ENCODE assay signal across 17 cellular contexts in the genomic region with DNA sequence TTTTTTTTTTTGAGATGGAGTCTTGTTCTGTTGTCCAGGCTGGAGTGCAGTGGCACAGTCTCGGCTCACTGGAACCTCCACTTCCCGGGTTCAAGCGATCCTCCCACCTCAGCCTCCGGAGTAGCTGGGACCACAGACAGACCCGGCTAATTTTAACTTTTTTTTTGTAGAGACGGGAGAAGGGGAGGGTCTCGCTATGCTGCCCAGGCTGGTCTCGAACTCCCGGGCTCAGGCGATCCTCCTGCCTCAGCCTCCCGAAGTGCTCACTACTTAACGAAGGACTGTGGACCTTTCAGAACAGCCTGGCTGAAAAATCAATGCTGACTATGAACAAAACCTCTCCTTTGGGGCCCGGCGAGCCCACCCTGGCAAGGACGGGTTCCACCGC. TPM values are rescaled to one million over a fixed set of nuclear protein-coding genes. Genes with fewer than 3 reads are reported as not detected.
A peak's percentile ranks its signal among the peaks of the same experiment; 100 is the strongest.
DNase-seq lines count a peak whose midpoint lies in the region; ATAC-seq and TF ChIP-seq lines count a peak whose summit lies in the region.
"Had no signal": no experiment of that assay in that cellular context is flagged by ENCODE, and none has a peak within 500 bp of the region (broad histone marks: within the 10 kb centered on the region; RNA-seq: fewer than 3 reads in every experiment).

No MANE protein-coding gene starts in this region.

- peaks cover 4% of the 10 kb centered on the region for H3K4me1 ChIP-seq in cardiac muscle cell (ENCODE audit: low read depth)
- H3K4me1 ChIP-seq in trophoblast cell (ENCODE audit: control insufficient read depth in 1 of 2, insufficient read depth in 2 of 2, low read length in 2 of 2): peaks cover 5 to 16% of the 10 kb centered on the region in 2 experiments
- H3K4me1 ChIP-seq in uterus: peaks cover 0 to 8% of the 10 kb centered on the region in 2 donors

- peaks cover 9% of the 10 kb centered on the region for H3K36me3 Mint-ChIP-seq in glutamatergic neuron (ENCODE audit: unreplicated experiment)

- H3K9me3 ChIP-seq in cardiac muscle cell (ENCODE audit: low read depth) (no peaks in the 10 kb centered on the region), trophoblast cell (ENCODE audit: insufficient read depth, low read depth, low read length) (peaks cover 7% of the 10 kb centered on the region), uterus (no peaks in the 10 kb centered on the region)
- H3K9me3 ChIP-seq: Peyer's patch had no signal

- H3K4me3 ChIP-seq in cardiac muscle cell (peak overlapping the region; percentile 65), trophoblast cell (ENCODE audit: low read depth, low read length) (peak overlapping the region; percentile 65), uterus (peak overlapping the region; percentile 26 to 43)

- peaks cover 11% of the 10 kb centered on the region for H3K27me3 Mint-ChIP-seq in glutamatergic neuron (ENCODE audit: unreplicated experiment)

- peak overlapping the region; percentile 65 for H3K4me2 ChIP-seq in trophoblast cell (ENCODE audit: low read length)

- intact Hi-C loops in Right ventricle myocardium superior (cut with DNase I) (no loop called here), uterus (cut with DNase I; ENCODE audit: low total_unique reads) (no loop called here)

- H3K27ac Mint-ChIP-seq in glutamatergic neuron (ENCODE audit: unreplicated experiment): no peak overlapping the region
- H3K27ac Mint-ChIP-seq: activated CD4-positive, alpha-beta memory T cell treated with anti-CD3 and anti-CD28 coated beads, Interleukin-2, amount 10 ng/mL, durations not matched to agents 7 days and 5 days; stimulated activated naive CD8-positive, alpha-beta T cell treated with anti-CD3 and anti-CD28 coated beads, Interleukin-15, amount 100 ng/mL, for 72 hours had no signal

- no CpG with 5 or more reads among the region's 16 CpGs for WGBS in trophoblast cell (ENCODE audit: extremely low coverage, insufficient coverage, insufficient read length)

- peaks cover 56% of the 10 kb centered on the region for H3K27me3 ChIP-seq in cardiac muscle cell
- H3K27me3 ChIP-seq in trophoblast cell (ENCODE audit: insufficient read depth, low read length): peaks cover 24% of the 10 kb centered on the region
- no peaks in the 10 kb centered on the region for H3K27me3 ChIP-seq in uterus
- H3K27me3 ChIP-seq: Peyer's patch had no signal

- H3K4me1 Mint-ChIP-seq in glutamatergic neuron (ENCODE audit: low read depth, unreplicated experiment): peaks cover 6% of the 10 kb centered on the region

- no peak overlapping the region for H3K23ac ChIP-seq in trophoblast cell (ENCODE audit: low read length)

- H3K36me3 ChIP-seq in cardiac muscle cell (no peaks in the 10 kb centered on the region), trophoblast cell (ENCODE audit: control insufficient read depth in 1 of 2, insufficient read depth in 2 of 2, low read length in 2 of 2) (no peaks in the 10 kb centered on the region), uterus (no peaks in the 10 kb centered on the region)
- H3K36me3 ChIP-seq: Peyer's patch had no signal

- peak overlapping the region; percentile 78 for H2AFZ ChIP-seq in trophoblast cell (ENCODE audit: insufficient read depth, low read length, poor library complexity)

- H4K8ac ChIP-seq in trophoblast cell (ENCODE audit: low read depth, low read length): no peak overlapping the region

- ATAC-seq in Right ventricle myocardium superior (ENCODE audit: poor library complexity): no peak
- ATAC-seq in HG03432 (IDR thresholded peaks at IDR 0.05; ENCODE audit: unreplicated experiment): no peak

- H3K9me3 Mint-ChIP-seq in glutamatergic neuron (ENCODE audit: unreplicated experiment): peaks cover 2% of the 10 kb centered on the region
- H3K9me3 Mint-ChIP-seq: activated CD4-positive, alpha-beta memory T cell treated with anti-CD3 and anti-CD28 coated beads, Interleukin-2, amount 10 ng/mL, durations not matched to agents 7 days and 5 days; stimulated activated naive CD8-positive, alpha-beta T cell treated with anti-CD3 and anti-CD28 coated beads, Interleukin-15, amount 100 ng/mL, for 72 hours had no signal

- H2BK12ac ChIP-seq in trophoblast cell (ENCODE audit: low read length): no peak overlapping the region

- TF ChIP-seq POLR2A in uterus (IDR thresholded peaks at IDR 0.05): no peak

- H2BK5ac ChIP-seq in trophoblast cell (ENCODE audit: low read depth, low read length, poor library complexity): no peak overlapping the region

- DNase-seq in cardiac muscle cell (ENCODE audit: low read depth in 1 of 2, low spot score in 1 of 2) (no peak), Right ventricle myocardium superior (no peak), glutamatergic neuron (no peak), trophoblast cell (no peak), uterus (no peak), 8988T (no peak), islet precursor cell (no peak)
- DNase-seq: ACHN; activated CD4-positive, alpha-beta memory T cell treated with anti-CD3 and anti-CD28 coated beads, Interleukin-2, amount 10 ng/mL, durations not matched to agents 7 days and 5 days; activated naive CD4-positive, alpha-beta T cell; left colon; NCI-H1048; NCI-H446; Peyer's patch; stimulated activated naive CD8-positive, alpha-beta T cell treated with anti-CD3 and anti-CD28 coated beads, Interleukin-15, amount 100 ng/mL, for 72 hours had no signal

- H3K79me1 ChIP-seq in trophoblast cell (ENCODE audit: low read length): no peaks in the 10 kb centered on the region

- no peak overlapping the region for H3K18ac ChIP-seq in trophoblast cell (ENCODE audit: low read length)

- H4K12ac ChIP-seq in trophoblast cell (ENCODE audit: low read depth, low read length): no peak overlapping the region

- H3K27ac ChIP-seq in cardiac muscle cell (no peak overlapping the region), trophoblast cell (ENCODE audit: low read depth, low read length) (no peak overlapping the region), uterus (peak overlapping the region in 1 of 2 donors; percentile 0)
- H3K27ac ChIP-seq: Peyer's patch had no signal

- no peaks in the 10 kb centered on the region for H3K79me2 ChIP-seq in trophoblast cell (ENCODE audit: control insufficient read depth, insufficient read depth, low read length, poor library complexity)

- no peak overlapping the region for H3K4ac ChIP-seq in trophoblast cell (ENCODE audit: low read depth, low read length)

- no peak overlapping the region for H3K14ac ChIP-seq in trophoblast cell (ENCODE audit: low read length)

- H4K91ac ChIP-seq in trophoblast cell (ENCODE audit: low read depth, low read length): no peak overlapping the region

- H2BK120ac ChIP-seq in trophoblast cell (ENCODE audit: insufficient read depth, low read length, poor library complexity): no peak overlapping the region

- peak overlapping the region; percentile 52 for H3K4me3 Mint-ChIP-seq in glutamatergic neuron (ENCODE audit: unreplicated experiment)
- H3K4me3 Mint-ChIP-seq: activated CD4-positive, alpha-beta memory T cell treated with anti-CD3 and anti-CD28 coated beads, Interleukin-2, amount 10 ng/mL, durations not matched to agents 7 days and 5 days had no signal

- H2AK5ac ChIP-seq in trophoblast cell (ENCODE audit: low read length): no peak overlapping the region

- no peak overlapping the region for H3K9ac ChIP-seq in trophoblast cell (ENCODE audit: low read length)

- TF ChIP-seq CTCF in cardiac muscle cell (IDR thresholded peaks at IDR 0.05; ENCODE audit: low read depth, low read length): no peak
- TF ChIP-seq CTCF in glutamatergic neuron (IDR thresholded peaks at IDR 0.05; ENCODE audit: partially characterized antibody, unreplicated experiment): no peak
- TF ChIP-seq CTCF in uterus (IDR thresholded peaks at IDR 0.05): no peak

RNA-seq across cellular contexts. Expression of gene SLC6A12, which starts 10.9 kb away (rescaled TPM):
- 0.33 and 0.63 TPM in 2 replicates for total RNA-seq in cardiac muscle cell
- 0.24 and 0.52 TPM in 2 replicates for polyA plus RNA-seq in cardiac muscle cell
- 0.86 TPM for total RNA-seq in Right ventricle myocardium superior
- total RNA-seq in glutamatergic neuron (ENCODE audit: unreplicated experiment): 0.64 TPM
- 0.29 and 0.36 TPM in 2 replicates for polyA plus RNA-seq in trophoblast cell (2013)
- total RNA-seq in uterus: 1 to 10 TPM in 1 of 4 donors, under 1 TPM in 1, not detected in 2; 0.28 to 2.4 TPM
- total RNA-seq: activated CD4-positive, alpha-beta memory T cell treated with anti-CD3 and anti-CD28 coated beads, Interleukin-2, amount 10 ng/mL, durations not matched to agents 7 days and 5 days; HT-29 had no signal

RNA-seq across cellular contexts. Expression of gene SLC6A13, which starts 59.6 kb away (rescaled TPM):
- total RNA-seq in cardiac muscle cell: 2.2 and 2.3 TPM in 2 replicates
- polyA plus RNA-seq in cardiac muscle cell: 0.34 and 3.8 TPM in 2 replicates
- 3.3 TPM for total RNA-seq in Right ventricle myocardium superior
- total RNA-seq in glutamatergic neuron (ENCODE audit: unreplicated experiment): 0.91 TPM
- polyA plus RNA-seq in trophoblast cell (2013): 0.21 and 0.26 TPM in 2 replicates
- 1 to 10 TPM in 1 of 4 donors, under 1 TPM in 1, not detected in 2; 0.46 to 1.2 TPM for total RNA-seq in uterus
- total RNA-seq: activated CD4-positive, alpha-beta memory T cell treated with anti-CD3 and anti-CD28 coated beads, Interleukin-2, amount 10 ng/mL, durations not matched to agents 7 days and 5 days; HT-29; left colon had no signal
